ENCODE assay signal across 27 cellular contexts in the genomic region with DNA sequence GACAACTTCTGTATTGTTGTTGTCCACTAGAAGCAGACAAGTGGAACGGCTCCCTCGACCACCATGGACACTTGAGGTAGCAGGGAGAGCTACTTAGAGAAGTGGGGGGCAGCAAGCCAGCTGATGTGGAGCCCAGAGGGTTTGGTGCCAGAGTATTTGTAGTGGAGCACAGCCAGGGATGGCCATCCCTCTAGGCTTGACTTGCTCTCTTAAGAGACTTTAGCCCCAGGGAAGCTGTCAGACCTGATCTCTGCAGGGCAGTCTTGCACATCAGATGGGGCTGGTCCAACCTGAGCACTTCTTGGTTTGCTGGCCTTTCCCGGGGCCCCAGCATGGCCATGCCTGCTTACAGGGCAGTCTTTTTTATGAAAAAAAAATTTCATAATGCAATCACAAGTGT.
"Had no signal": no experiment of that assay in that cellular context is flagged by ENCODE, and none has a peak within 500 bp of the region (broad histone marks: within the 10 kb centered on the region; RNA-seq: fewer than 3 reads in every experiment).

No MANE protein-coding gene starts in this region.

- H3K27me3 ChIP-seq: ascending aorta, body of pancreas had no signal

- H3K9me3 ChIP-seq: ascending aorta, body of pancreas had no signal

- H3K4me3 ChIP-seq: ascending aorta, body of pancreas had no signal

- H3K4me3 Mint-ChIP-seq: activated B cell treated with CpG ODN at 0.5 μM for 24 hours; activated CD4-positive, alpha-beta memory T cell treated with anti-CD3 and anti-CD28 coated beads for 36 hours; activated CD4-positive, alpha-beta T cell treated with anti-CD3 and anti-CD28 coated beads, Interleukin-2, amount 10 ng/mL, durations not matched to agents 7 days and 5 days; activated naive CD8-positive, alpha-beta T cell treated with anti-CD3 and anti-CD28 coated beads, Interleukin-2, amount 50 U/mL, for 24 hours; activated T-helper 1 cell treated with anti-CD3 and anti-CD28 coated beads, Interleukin-12 subunit alpha, Interleukin-12 subunit beta, Interleukin-2, Interleukin-4 antibody, amounts not matched to agents 30 ng/mL and 10 ng/mL and 1 ng/mL, durations not matched to agents 14 hours and 24 hours and 36 hours; T-helper 1 cell treated with Interleukin-12 subunit alpha and Interleukin-12 subunit beta and Interleukin-4 antibody, amounts not matched to agents 30 μg/mL and 1 μg/mL, for 36 hours had no signal

- H3K27ac ChIP-seq: ascending aorta, body of pancreas had no signal

- H3K27ac Mint-ChIP-seq: activated B cell treated with CpG ODN at 0.5 μM for 24 hours; activated CD4-positive, alpha-beta memory T cell treated with anti-CD3 and anti-CD28 coated beads for 36 hours; activated CD4-positive, alpha-beta T cell treated with anti-CD3 and anti-CD28 coated beads, Interleukin-2, amount 10 ng/mL, durations not matched to agents 7 days and 5 days; activated naive CD4-positive, alpha-beta T cell treated with anti-CD3 and anti-CD28 coated beads, Interleukin-2, amount 50 U/mL, for 72 hours; activated naive CD8-positive, alpha-beta T cell treated with anti-CD3 and anti-CD28 coated beads, Interleukin-2, amount 50 U/mL, for 24 hours; activated T-helper 1 cell treated with anti-CD3 and anti-CD28 coated beads, Interleukin-12 subunit alpha, Interleukin-12 subunit beta, Interleukin-2, Interleukin-4 antibody, amounts not matched to agents 30 ng/mL and 10 ng/mL and 1 ng/mL, durations not matched to agents 14 hours and 24 hours and 36 hours; T-helper 1 cell treated with Interleukin-12 subunit alpha and Interleukin-12 subunit beta and Interleukin-4 antibody, amounts not matched to agents 30 μg/mL and 1 μg/mL, for 36 hours had no signal

- H3K4me1 ChIP-seq: ascending aorta, body of pancreas had no signal

- H3K36me3 Mint-ChIP-seq: activated CD4-positive, alpha-beta memory T cell treated with anti-CD3 and anti-CD28 coated beads for 36 hours; activated naive CD4-positive, alpha-beta T cell treated with anti-CD3 and anti-CD28 coated beads, Interleukin-2, amount 50 U/mL, for 72 hours had no signal

- DNase-seq: activated B cell treated with CpG ODN at 0.5 μM for 24 hours; activated CD4-positive, alpha-beta T cell treated with anti-CD3 and anti-CD28 coated beads, Interleukin-2, amount 10 ng/mL, durations not matched to agents 7 days and 5 days; activated CD8-positive, alpha-beta memory T cell treated with anti-CD3 and anti-CD28 coated beads, Interleukin-2, amount 50 U/mL, for 4 hours; activated effector memory CD4-positive, alpha-beta T cell treated with anti-CD3 and anti-CD28 coated beads, Interleukin-2, amount 50 U/mL, for 16 hours; activated naive CD4-positive, alpha-beta T cell treated with Interleukin-2 at 50 U/mL for 16 hours; activated naive CD8-positive, alpha-beta T cell treated with anti-CD3 and anti-CD28 coated beads, Interleukin-2, amount 50 U/mL, for 24 hours; amniotic stem cell; body of pancreas; central memory CD4-positive, alpha-beta T cell; KG1; NCI-H1092; NCI-H1417; NCI-H2029; NCI-H2107; NCI-H2171 treated with DMSO at 0.1 percent for 48 hours; NCI-H226; NCI-H510A; NCI-H526 treated with DMSO at 0.1 percent for 48 hours; NCI-H82; PC-3; SHP77 treated with DMSO at 0.1 percent for 48 hours; T-helper 9 cell had no signal

- H3K4me1 Mint-ChIP-seq: activated B cell treated with CpG ODN at 0.5 μM for 24 hours; activated naive CD8-positive, alpha-beta T cell treated with anti-CD3 and anti-CD28 coated beads, Interleukin-2, amount 50 U/mL, for 24 hours had no signal

- ATAC-seq: activated naive CD8-positive, alpha-beta T cell treated with anti-CD3 and anti-CD28 coated beads, Interleukin-2, amount 50 U/mL, for 24 hours; body of pancreas; PC-3 had no signal

- H3K9me3 Mint-ChIP-seq: activated B cell treated with CpG ODN at 0.5 μM for 24 hours; activated CD4-positive, alpha-beta memory T cell treated with anti-CD3 and anti-CD28 coated beads for 36 hours; activated CD4-positive, alpha-beta T cell treated with anti-CD3 and anti-CD28 coated beads, Interleukin-2, amount 10 ng/mL, durations not matched to agents 7 days and 5 days; activated naive CD8-positive, alpha-beta T cell treated with anti-CD3 and anti-CD28 coated beads, Interleukin-2, amount 50 U/mL, for 24 hours; activated T-helper 1 cell treated with anti-CD3 and anti-CD28 coated beads, Interleukin-12 subunit alpha, Interleukin-12 subunit beta, Interleukin-2, Interleukin-4 antibody, amounts not matched to agents 30 ng/mL and 10 ng/mL and 1 ng/mL, durations not matched to agents 14 hours and 24 hours and 36 hours had no signal

- H3K27me3 Mint-ChIP-seq: activated CD4-positive, alpha-beta memory T cell treated with anti-CD3 and anti-CD28 coated beads for 36 hours had no signal

- H3K36me3 ChIP-seq: ascending aorta had no signal
